Comparison of ENCODE assay signal across 7 cellular contexts in genomic region chr4:140098481-140099132, GRCh38. TPM values are rescaled to one million over a fixed set of nuclear protein-coding genes. Genes with fewer than 3 reads are reported as not detected.
DNase-seq lines count a peak whose midpoint lies in the region; ATAC-seq and TF ChIP-seq lines count a peak whose summit lies in the region.

No MANE protein-coding gene starts in this region.

- H3K4me1 ChIP-seq in left ventricle myocardium inferior = peaks cover 66% of the 10 kb centered on the region

- peaks cover 90% of the 10 kb centered on the region for H3K4me1 Mint-ChIP-seq in activated T-helper 1 cell treated with anti-CD3 and anti-CD28 coated beads, Interleukin-12 subunit alpha, Interleukin-12 subunit beta, Interleukin-2, Interleukin-4 antibody, amounts not matched to agents 30 ng/mL and 10 ng/mL and 1 ng/mL, durations not matched to agents 14 hours and 24 hours and 36 hours (ENCODE audit: low read depth)
- peaks cover 62% of the 10 kb centered on the region in 2 donors for H3K4me1 Mint-ChIP-seq in stimulated activated naive B cell treated with anti-CD40 and anti-IgM and Interleukin-4, amounts not matched to agents 10 μg/mL and 1 μg/mL and 100 μg/mL, for 72 hours

- no peak overlapping the region for H3K27ac Mint-ChIP-seq in activated T-helper 1 cell treated with anti-CD3 and anti-CD28 coated beads, Interleukin-12 subunit alpha, Interleukin-12 subunit beta, Interleukin-2, Interleukin-4 antibody, amounts not matched to agents 30 ng/mL and 10 ng/mL and 1 ng/mL, durations not matched to agents 14 hours and 24 hours and 36 hours
- peak overlapping the region; percentile 49 for H3K27ac Mint-ChIP-seq in stimulated activated naive B cell treated with anti-CD40 and anti-IgM and Interleukin-4, amounts not matched to agents 10 μg/mL and 1 μg/mL and 100 μg/mL, for 72 hours

- peak overlapping the region; percentile 90 for H3K27ac ChIP-seq in left ventricle myocardium inferior (replicated peaks)

- no peaks in the 10 kb centered on the region for H3K27me3 ChIP-seq in left ventricle myocardium inferior (ENCODE audit: low read depth)

- H3K36me3 ChIP-seq in left ventricle myocardium inferior = no peaks in the 10 kb centered on the region

- H3K9me3 ChIP-seq in left ventricle myocardium inferior (replicated peaks) = peaks cover 4% of the 10 kb centered on the region

- intact Hi-C loops in activated T-helper 1 cell treated with anti-CD3 and anti-CD28 coated beads, Interleukin-12 subunit alpha, Interleukin-12 subunit beta, Interleukin-2, Interleukin-4 antibody, amounts not matched to agents 30 ng/mL and 10 ng/mL and 1 ng/mL, durations not matched to agents 14 hours and 24 hours and 36 hours (cut with micrococcal nuclease) = loop anchor here (1.0 to 5.0 kb wide), 4 partner anchors 26 to 921 kb away; partner anchors contain the start of gene ELF2
- intact Hi-C loops in left ventricle myocardium inferior (cut with micrococcal nuclease) = no loop called here

- peaks cover under 1% of the 10 kb centered on the region for H3K27me3 Mint-ChIP-seq in activated T-helper 1 cell treated with anti-CD3 and anti-CD28 coated beads, Interleukin-12 subunit alpha, Interleukin-12 subunit beta, Interleukin-2, Interleukin-4 antibody, amounts not matched to agents 30 ng/mL and 10 ng/mL and 1 ng/mL, durations not matched to agents 14 hours and 24 hours and 36 hours (ENCODE audit: insufficient read depth)
- H3K27me3 Mint-ChIP-seq in stimulated activated naive B cell treated with anti-CD40 and anti-IgM and Interleukin-4, amounts not matched to agents 10 μg/mL and 1 μg/mL and 100 μg/mL, for 72 hours = peaks cover 6 to 7% of the 10 kb centered on the region in 2 donors

- H3K4me3 Mint-ChIP-seq in activated T-helper 1 cell treated with anti-CD3 and anti-CD28 coated beads, Interleukin-12 subunit alpha, Interleukin-12 subunit beta, Interleukin-2, Interleukin-4 antibody, amounts not matched to agents 30 ng/mL and 10 ng/mL and 1 ng/mL, durations not matched to agents 14 hours and 24 hours and 36 hours = peak overlapping the region; percentile 45
- no peak overlapping the region for H3K4me3 Mint-ChIP-seq in stimulated activated naive B cell treated with anti-CD40 and anti-IgM and Interleukin-4, amounts not matched to agents 10 μg/mL and 1 μg/mL and 100 μg/mL, for 72 hours

- H3K9me3 Mint-ChIP-seq in activated T-helper 1 cell treated with anti-CD3 and anti-CD28 coated beads, Interleukin-12 subunit alpha, Interleukin-12 subunit beta, Interleukin-2, Interleukin-4 antibody, amounts not matched to agents 30 ng/mL and 10 ng/mL and 1 ng/mL, durations not matched to agents 14 hours and 24 hours and 36 hours = no peaks in the 10 kb centered on the region
- H3K9me3 Mint-ChIP-seq in stimulated activated naive B cell treated with anti-CD40 and anti-IgM and Interleukin-4, amounts not matched to agents 10 μg/mL and 1 μg/mL and 100 μg/mL, for 72 hours = peaks cover 0 to 6% of the 10 kb centered on the region in 2 donors

- TF ChIP-seq CTCF in left ventricle myocardium inferior (IDR thresholded peaks at IDR 0.05; ENCODE audit: borderline replicate concordance) = no peak

- DNase-seq in HT-29 (ENCODE audit: low spot score) = peak; percentile 72
- DNase-seq in activated T-helper 1 cell treated with anti-CD3 and anti-CD28 coated beads, Interleukin-12 subunit alpha, Interleukin-12 subunit beta, Interleukin-2, Interleukin-4 antibody, amounts not matched to agents 30 ng/mL and 10 ng/mL and 1 ng/mL, durations not matched to agents 14 hours and 24 hours and 36 hours (ENCODE audit: low spot score) = no peak
- DNase-seq in left ventricle myocardium inferior = no peak
- DNase-seq in stimulated activated naive B cell treated with anti-CD40 and anti-IgM and Interleukin-4, amounts not matched to agents 10 μg/mL and 1 μg/mL and 100 μg/mL, for 72 hours = no peak
- DNase-seq in NCI-H524 (lab: John Stamatoyannopoulos, UW) = no peak
- DNase-seq in NAMALWA (ENCODE audit: low spot score) = no peak

- H3K4me3 ChIP-seq in left ventricle myocardium inferior = peak overlapping the region; percentile 57

- no peak for ATAC-seq in stimulated activated naive B cell treated with anti-CD40 and anti-IgM and Interleukin-4, amounts not matched to agents 10 μg/mL and 1 μg/mL and 100 μg/mL, for 72 hours (replicated peaks)
- ATAC-seq in GM19397 (IDR thresholded peaks at IDR 0.05; ENCODE audit: unreplicated experiment) = no peak

- H3K36me3 Mint-ChIP-seq in activated T-helper 1 cell treated with anti-CD3 and anti-CD28 coated beads, Interleukin-12 subunit alpha, Interleukin-12 subunit beta, Interleukin-2, Interleukin-4 antibody, amounts not matched to agents 30 ng/mL and 10 ng/mL and 1 ng/mL, durations not matched to agents 14 hours and 24 hours and 36 hours (ENCODE audit: low read depth) = peaks cover 12% of the 10 kb centered on the region
- H3K36me3 Mint-ChIP-seq in stimulated activated naive B cell treated with anti-CD40 and anti-IgM and Interleukin-4, amounts not matched to agents 10 μg/mL and 1 μg/mL and 100 μg/mL, for 72 hours = peaks cover 0 to 3% of the 10 kb centered on the region in 2 donors

RNA-seq across cellular contexts. Expression of gene MAML3, which starts 55.4 kb away (rescaled TPM):
- total RNA-seq in HT-29 (2014; rRNA removed; shearing (Covaris generic)) = 8.6 and 11.8 TPM in 2 replicates
- 0.32 and 0.47 TPM in 2 replicates for total RNA-seq in activated T-helper 1 cell treated with anti-CD3 and anti-CD28 coated beads, Interleukin-12 subunit alpha, Interleukin-12 subunit beta, Interleukin-2, Interleukin-4 antibody, amounts not matched to agents 30 ng/mL and 10 ng/mL and 1 ng/mL, durations not matched to agents 14 hours and 24 hours and 36 hours
- total RNA-seq in left ventricle myocardium inferior = 2.6 TPM
